ENCODE assay signal across 1 cellular context in genomic region chr6:170116643-170117042, GRCh38.
TF ChIP-seq lines count a peak whose summit lies in the region.

No MANE protein-coding gene starts in this region.

TF ChIP-seq in WTC11, 78 proteins besides CTCF, POLR2A, EP300 and RAD21 (continued from another document):
- no peak for TF ChIP-seq PRRX2 (CRISPR knock-in tag; IDR thresholded peaks at IDR 0.05)
- TF ChIP-seq ZBTB21 (CRISPR knock-in tag; IDR thresholded peaks at IDR 0.05; ENCODE audit: borderline replicate concordance), result no peak
- TF ChIP-seq JAZF1 (CRISPR knock-in tag; IDR thresholded peaks at IDR 0.05), result no peak
- no peak for TF ChIP-seq ZNF121 (CRISPR knock-in tag; IDR thresholded peaks at IDR 0.05)
- no peak for TF ChIP-seq E2F5 (CRISPR knock-in tag; IDR thresholded peaks at IDR 0.05)
- no peak for TF ChIP-seq ATF3 (CRISPR knock-in tag; conservative IDR thresholded peaks at IDR 0.05)
